Comparison of ENCODE assay signal across 21 cellular contexts in the genomic region with DNA sequence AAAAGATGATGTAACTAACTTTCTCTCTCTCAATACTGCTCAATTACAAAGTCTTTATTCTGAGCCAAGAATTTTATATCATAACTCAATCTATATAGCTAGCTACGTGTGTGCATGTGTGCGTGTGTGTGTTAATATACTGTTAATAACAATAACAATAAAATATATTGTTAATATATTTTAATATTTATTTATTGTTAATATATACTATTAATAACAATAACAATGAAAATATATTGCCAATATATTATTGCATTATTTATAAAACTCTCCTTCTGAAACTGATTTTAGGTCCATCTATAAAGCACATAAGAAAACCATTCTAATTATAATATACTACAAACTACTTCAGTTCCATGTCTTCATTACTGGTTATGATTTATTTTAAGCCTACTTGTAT.
DNase-seq lines count a peak whose midpoint lies in the region; ATAC-seq, FAIRE-seq and TF ChIP-seq lines count a peak whose summit lies in the region.
"Had no signal": no experiment of that assay in that cellular context is flagged by ENCODE, and none has a peak within 500 bp of the region (broad histone marks: within the 10 kb centered on the region; RNA-seq: fewer than 3 reads in every experiment).

No MANE protein-coding gene starts in this region.

- POLR2A ChIA-PET in WTC11 (lab: Charles Lee) = no interaction called here

- DNase-seq in WTC11 (ENCODE audit: low spot score) (no peak), GM13976 (ENCODE audit: low spot score) (no peak), cerebellar cortex (ENCODE audit: low spot score) (no peak)
- DNase-seq: ACHN; AML-193; BE2C; Calu3; CD4-positive, alpha-beta memory T cell; COR-L47; DMS53; DMS79 treated with DMSO at 0.1 percent for 48 hours; GF-D8; GOT3; HFFc6 had no signal

- no peak for ATAC-seq in WTC11
- no peak for ATAC-seq in HG03342 (IDR thresholded peaks at IDR 0.05; ENCODE audit: unreplicated experiment)
- ATAC-seq: A549 had no signal

- H3K27ac Mint-ChIP-seq in WTC11 = no peak overlapping the region
- H3K27ac Mint-ChIP-seq: CD14-positive monocyte; CD4-positive, alpha-beta memory T cell; HFFc6 had no signal

- CTCF ChIA-PET in WTC11 (lab: Charles Lee) = no interaction called here

- no peak overlapping the region for H3K4me3 Mint-ChIP-seq in WTC11
- H3K4me3 Mint-ChIP-seq: CD14-positive monocyte; CD4-positive, alpha-beta memory T cell; HFFc6 had no signal

- H3K4me1 Mint-ChIP-seq in WTC11 = peaks cover 15% of the 10 kb centered on the region
- H3K4me1 Mint-ChIP-seq: CD4-positive, alpha-beta memory T cell had no signal

- H3K9me3 Mint-ChIP-seq in WTC11 = no peaks in the 10 kb centered on the region
- H3K9me3 Mint-ChIP-seq: HFFc6 had no signal

- no peaks in the 10 kb centered on the region for H3K36me3 Mint-ChIP-seq in WTC11
- H3K36me3 Mint-ChIP-seq: CD14-positive monocyte; CD4-positive, alpha-beta memory T cell had no signal

- FAIRE-seq in A204.1 (lab: Jason Lieb, UNC) (peak; percentile 3), islet of Langerhans (lab: Jason Lieb, UNC) (peak; percentile 43)
- FAIRE-seq: A549, GM12891, H54 had no signal

- TF ChIP-seq CTCF in WTC11 (IDR thresholded peaks at IDR 0.05) (no peak), GM13976 (IDR thresholded peaks at IDR 0.05; ENCODE audit: borderline replicate concordance, control extremely low read depth, extremely low read depth, insufficient read depth, missing control alignments) (no peak)

- no peaks in the 10 kb centered on the region; the same call in 1 of the 2 replicates for H3K27me3 Mint-ChIP-seq in WTC11 (ENCODE audit: low read depth)
- H3K27me3 Mint-ChIP-seq: CD4-positive, alpha-beta memory T cell had no signal

- in situ Hi-C loops in GM13976 (cut with MboI; ENCODE audit: low sequenced_read_pairs, unreplicated experiment) = no loop called here

TF ChIP-seq in WTC11, 78 proteins besides CTCF, POLR2A, EP300 and RAD21:
- peak; percentile 94 for TF ChIP-seq HMGA2 (CRISPR knock-in tag; IDR thresholded peaks at IDR 0.05)
- no peak for TF ChIP-seq NFYB (CRISPR knock-in tag; conservative IDR thresholded peaks at IDR 0.05; ENCODE audit: low read depth)
